Comparison of ENCODE assay signal across 8 cellular contexts in genomic region chr4:109560687-109561452, GRCh38. TPM values are rescaled to one million over a fixed set of nuclear protein-coding genes. Genes with fewer than 3 reads are reported as not detected.
DNase-seq lines count a peak whose midpoint lies in the region; ATAC-seq and TF ChIP-seq lines count a peak whose summit lies in the region.

No MANE protein-coding gene starts in this region.

- DNase-seq in C1 segment of cervical spinal cord (lab: John Stamatoyannopoulos, UW) (peak in 9 of 14 donors; percentile 29 to 73 (median 60)), head of caudate nucleus (peak in 34 of 42 donors; percentile 9 to 72 (median 26)), ovary (peak in 3 of 5 donors; percentile 27 to 60 (median 32)), tibial nerve (ENCODE audit: low spot score in 2 of 2) (peak in 1 of 2 donors; percentile 47)
- peak; percentile 18 to 42 (median 24) for DNase-seq in activated naive CD4-positive, alpha-beta T cell (lab: John Stamatoyannopoulos, UW)

- TF ChIP-seq POLR2A in Raji (IDR thresholded peaks at IDR 0.05; ENCODE audit: insufficient read depth, low read depth, low read length) (peak; percentile 79), ovary (IDR thresholded peaks at IDR 0.05) (no peak), tibial nerve (IDR thresholded peaks at IDR 0.05) (no peak)

- ATAC-seq in GM19351 (IDR thresholded peaks at IDR 0.05; ENCODE audit: unreplicated experiment) (peak; percentile 67), HG03457 (IDR thresholded peaks at IDR 0.05; ENCODE audit: unreplicated experiment) (peak; percentile 55)

- no peaks in the 10 kb centered on the region for H3K4me1 ChIP-seq in ovary (ENCODE audit: insufficient read depth)
- peaks cover 0 to 21% (median 0%) of the 10 kb centered on the region in 4 donors for H3K4me1 ChIP-seq in tibial nerve

- H3K36me3 ChIP-seq in ovary (no peaks in the 10 kb centered on the region), tibial nerve (peaks cover 0 to 14% (median 0%) of the 10 kb centered on the region in 3 donors)

- 0 to 1% (median 0%) methylated on average over 25 to 29 of the region's 29 CpGs for WGBS in ovary, 3 donors
- 0% methylated on average over 25 to 28 of the region's 29 CpGs for WGBS in tibial nerve, 2 donors

- intact Hi-C loops in head of caudate nucleus (cut with DNase I) (no loop called here), ovary (cut with DNase I) (loop anchor here in 1 of 4 donors (5.0 kb wide), 1 partner anchor 129 kb away; the partner anchor contains the start of gene SEC24B)

- H3K27ac ChIP-seq in ovary (peak overlapping the region; percentile 75 to 92), tibial nerve (peak overlapping the region; percentile 66 to 94 (median 88))

- TF ChIP-seq CTCF in ovary (IDR thresholded peaks at IDR 0.05): no peak
- TF ChIP-seq CTCF in tibial nerve (IDR thresholded peaks at IDR 0.05): no peak

- peak overlapping the region; percentile 66 for H3K4me3 ChIP-seq in ovary
- peak overlapping the region; percentile 60 to 90 (median 78) for H3K4me3 ChIP-seq in tibial nerve

- H3K9me3 ChIP-seq in ovary (no peaks in the 10 kb centered on the region), tibial nerve (peaks cover 0 to 7% (median 0%) of the 10 kb centered on the region in 4 donors)

- H3K27me3 ChIP-seq in ovary: no peaks in the 10 kb centered on the region
- no peaks in the 10 kb centered on the region for H3K27me3 ChIP-seq in tibial nerve

- TF ChIP-seq EP300 in ovary (IDR thresholded peaks at IDR 0.05) (no peak), tibial nerve (IDR thresholded peaks at IDR 0.05) (peak in 1 of 2 donors; percentile 65)

RNA-seq across cellular contexts. Expression of gene MCUB, which starts 0.8 kb away (rescaled TPM):
- total RNA-seq in ovary (10 to 100 TPM in 2 of 7 donors, 1 to 10 TPM in 5; 7.6 to 11.7 (median 8.8) TPM), tibial nerve (10 to 100 TPM; 15.5 to 57.3 (median 24.4) TPM)
- 10 to 100 TPM in 1 of 2 donors, 1 to 10 TPM in 1; 7.7 to 18.5 TPM for polyA plus RNA-seq in ovary
